ENCODE assay signal across 12 cellular contexts in the genomic region with DNA sequence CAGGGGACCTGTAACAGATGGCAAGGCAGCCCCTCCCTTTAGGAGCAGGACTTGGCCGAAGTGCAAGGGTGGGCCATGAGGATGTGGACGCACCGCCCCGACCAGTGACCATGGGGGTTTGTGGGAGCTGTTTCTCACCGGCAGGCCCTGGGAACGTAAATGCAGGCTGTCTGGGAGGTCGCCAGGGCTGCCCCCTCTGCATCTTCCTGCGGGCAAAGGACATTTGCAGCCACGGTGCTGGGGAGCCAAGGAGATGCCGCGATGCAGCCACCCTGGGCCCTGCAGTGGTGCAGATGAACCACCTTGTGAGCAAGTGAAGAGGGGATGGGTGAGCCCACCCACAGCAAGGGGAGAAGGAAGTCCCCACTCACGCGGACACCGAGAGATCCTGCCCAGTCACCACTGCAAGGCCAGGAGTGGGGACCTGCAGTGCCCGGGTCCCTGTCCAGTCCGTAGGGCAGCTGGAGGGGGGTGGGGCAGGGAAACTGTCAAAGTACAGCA.
"Had no signal": no experiment of that assay in that cellular context is flagged by ENCODE, and none has a peak within 500 bp of the region (broad histone marks: within the 10 kb centered on the region; RNA-seq: fewer than 3 reads in every experiment).

No MANE protein-coding gene starts in this region.

- H2AFZ ChIP-seq: parathyroid adenoma had no signal

- H3K36me3 ChIP-seq: esophagus squamous epithelium had no signal

- H3K9ac ChIP-seq: parathyroid adenoma had no signal

- DNase-seq: activated CD4-positive, alpha-beta memory T cell treated with anti-CD3 and anti-CD28 coated beads for 36 hours; activated CD8-positive, alpha-beta memory T cell treated with anti-CD3 and anti-CD28 coated beads, Interleukin-2, amount 50 U/mL, for 4 hours; activated gamma-delta T cell treated with Interleukin-2 at 50 U/mL for 16 hours; activated naive CD8-positive, alpha-beta T cell treated with anti-CD3 and anti-CD28 coated beads for 36 hours; activated T-cell treated with anti-CD3 and anti-CD28 coated beads, Interleukin-2, amount 50 U/mL, for 72 hours; esophagus squamous epithelium; foreskin fibroblast; stimulated activated CD4-positive, alpha-beta T cell treated with anti-CD3 and anti-CD28 coated beads, Interleukin-2, amount 100 ng/mL, for 24 hours; stimulated activated naive CD8-positive, alpha-beta T cell treated with anti-CD3 and anti-CD28 coated beads, Interleukin-15, Interleukin-2, amounts not matched to agents 100 U/mL and 50 U/mL, for 24 hours had no signal

- H3K9me3 Mint-ChIP-seq: activated CD4-positive, alpha-beta memory T cell treated with anti-CD3 and anti-CD28 coated beads for 36 hours; activated naive CD8-positive, alpha-beta T cell treated with anti-CD3 and anti-CD28 coated beads for 36 hours; activated T-cell treated with anti-CD3 and anti-CD28 coated beads, Interleukin-2, amount 50 U/mL, for 72 hours; mesothelial cell of epicardium; neural crest cell had no signal

- H3K36me3 Mint-ChIP-seq: activated CD4-positive, alpha-beta memory T cell treated with anti-CD3 and anti-CD28 coated beads for 36 hours; activated naive CD8-positive, alpha-beta T cell treated with anti-CD3 and anti-CD28 coated beads for 36 hours; mesothelial cell of epicardium had no signal

- H3K4me3 ChIP-seq: esophagus squamous epithelium had no signal

- H3K4me1 Mint-ChIP-seq: activated naive CD8-positive, alpha-beta T cell treated with anti-CD3 and anti-CD28 coated beads for 36 hours had no signal

- H3K9me3 ChIP-seq: esophagus squamous epithelium had no signal

- H3K4me3 Mint-ChIP-seq: activated CD4-positive, alpha-beta memory T cell treated with anti-CD3 and anti-CD28 coated beads for 36 hours; activated naive CD8-positive, alpha-beta T cell treated with anti-CD3 and anti-CD28 coated beads for 36 hours; activated T-cell treated with anti-CD3 and anti-CD28 coated beads, Interleukin-2, amount 50 U/mL, for 72 hours; mesothelial cell of epicardium; neural crest cell had no signal

- ATAC-seq: activated T-cell treated with anti-CD3 and anti-CD28 coated beads, Interleukin-2, amount 50 U/mL, for 72 hours; stimulated activated naive CD8-positive, alpha-beta T cell treated with anti-CD3 and anti-CD28 coated beads, Interleukin-15, Interleukin-2, amounts not matched to agents 100 U/mL and 50 U/mL, for 24 hours had no signal

- H3K27ac Mint-ChIP-seq: activated CD4-positive, alpha-beta memory T cell treated with anti-CD3 and anti-CD28 coated beads for 36 hours; activated naive CD8-positive, alpha-beta T cell treated with anti-CD3 and anti-CD28 coated beads for 36 hours; activated T-cell treated with anti-CD3 and anti-CD28 coated beads, Interleukin-2, amount 50 U/mL, for 72 hours; mesothelial cell of epicardium had no signal

- H3K27me3 Mint-ChIP-seq: activated naive CD8-positive, alpha-beta T cell treated with anti-CD3 and anti-CD28 coated beads for 36 hours had no signal

- H3K27ac ChIP-seq: parathyroid adenoma had no signal

- H3K79me2 ChIP-seq: parathyroid adenoma had no signal
